ENCODE assay signal across 8 cellular contexts in genomic region chr15:64825431-64826294, GRCh38. TPM values are rescaled to one million over a fixed set of nuclear protein-coding genes. Genes with fewer than 3 reads are reported as not detected.
DNase-seq lines count a peak whose midpoint lies in the region; ATAC-seq and TF ChIP-seq lines count a peak whose summit lies in the region.

Gene PIF1, minus strand, starts transcription at chr15:64825647. Its CDS starts 1,312 bp downstream, at chr15:64824335.

- H3K9me2 ChIP-seq in PC-9 (ENCODE audit: insufficient read depth) = no peaks in the 10 kb centered on the region

- no peaks in the 10 kb centered on the region for H3F3A ChIP-seq in PC-9 (ENCODE audit: insufficient read depth, low read depth)

- peak within 1 kb of the TSS; percentile 56 for H3K27ac ChIP-seq in PC-9
- peak within 1 kb of the TSS; percentile 11 to 72 for H3K27ac ChIP-seq in mucosa of rectum (ENCODE audit: low read depth in 2 of 2, low read length in 2 of 2)

- intact Hi-C loops in PC-9 (cut with micrococcal nuclease; ENCODE audit: unreplicated experiment) = no loop called here

- H4K20me1 ChIP-seq in PC-9 (ENCODE audit: insufficient read depth) = no peaks in the 10 kb centered on the region

- no peak for TF ChIP-seq CTCF in PC-9 (conservative IDR thresholded peaks at IDR 0.05)
- no peak for TF ChIP-seq CTCF in epithelial cell of proximal tubule (conservative IDR thresholded peaks at IDR 0.05; ENCODE audit: low read depth, low read length)

- peak within 1 kb of the TSS; percentile 89 for H2AFZ ChIP-seq in PC-9

- CTCF ChIA-PET in PC-9 (lab: Charles Lee) = interaction anchor here (0.5 to 1.1 kb wide), 2 partner anchors 16 to 77 kb away, joined by 3 to 7 read pairs; no protein-coding TSS in a partner anchor

- H3K9ac ChIP-seq in mucosa of rectum (ENCODE audit: low read depth in 1 of 2, low read length in 2 of 2) = peak within 1 kb of the TSS; percentile 42 to 57

- H3K4me2 ChIP-seq in PC-9 = peak within 1 kb of the TSS; percentile 90

- no peaks in the 10 kb centered on the region for H3K9me3 ChIP-seq in PC-9 (ENCODE audit: insufficient read depth, low read depth)
- no peaks in the 10 kb centered on the region for H3K9me3 ChIP-seq in mucosa of rectum (ENCODE audit: control insufficient read depth in 2 of 2, low read length in 2 of 2)

- H3K4me3 ChIP-seq in PC-9 (peak within 1 kb of the TSS; percentile 95), epithelial cell of proximal tubule (ENCODE audit: low read depth, low read length) (peak within 1 kb of the TSS; percentile 67), mucosa of rectum (ENCODE audit: low read length in 2 of 2) (peak within 1 kb of the TSS; percentile 65 to 82)

- no peaks in the 10 kb centered on the region; the same call in 1 of the 2 replicates for H3K79me2 ChIP-seq in PC-9 (ENCODE audit: low read depth)

- POLR2A ChIA-PET in PC-9 (lab: Charles Lee; ENCODE audit: unreplicated experiment) = interaction anchor here (0.5 to 0.7 kb wide), 6 partner anchors 69 to 511 kb away, joined by 3 to 13 read pairs (median 4); no protein-coding TSS in a partner anchor

- H3K4me1 ChIP-seq in PC-9 (replicated peaks; ENCODE audit: insufficient read depth) = no peaks in the 10 kb centered on the region; the same call in 1 of the 2 replicates
- H3K4me1 ChIP-seq in mucosa of rectum (ENCODE audit: control insufficient read depth in 2 of 2, insufficient read depth in 2 of 2, low read length in 2 of 2) = peaks cover 15 to 18% of the 10 kb centered on the region in 2 donors

- DNase-seq in DMS53 treated with DMSO at 0.1 percent for 48 hours (lab: John Stamatoyannopoulos, UW; ENCODE audit: unreplicated experiment) (peak; percentile 94), KBM-7 (peak; percentile 100), PC-9 (peak; percentile 90 to 91), activated T-cell treated with anti-CD3 and anti-CD28 coated beads for 48 hours (ENCODE audit: low read depth) (peak; percentile 79), epithelial cell of proximal tubule (ENCODE audit: low read depth) (peak; percentile 92)
- peak; percentile 72 to 73 for DNase-seq in stimulated activated CD8-positive, alpha-beta memory T cell treated with anti-CD3 and anti-CD28 coated beads, Interleukin-4, amount 100 ng/mL, for 4 hours (ENCODE audit: low read depth in 2 of 2, low spot score in 1 of 2)

- H3K36me3 ChIP-seq in PC-9 (ENCODE audit: low read depth) (no peaks in the 10 kb centered on the region), mucosa of rectum (ENCODE audit: control insufficient read depth in 2 of 2, insufficient read depth in 2 of 2, low read length in 2 of 2) (no peaks in the 10 kb centered on the region)

- H3K27me3 ChIP-seq in PC-9 (ENCODE audit: insufficient read depth, low read depth) (no peaks in the 10 kb centered on the region), mucosa of rectum (ENCODE audit: control insufficient read depth in 2 of 2, insufficient read depth in 2 of 2, low read length in 2 of 2) (peaks cover 0 to 4% of the 10 kb centered on the region in 2 donors)

- BruUV-seq in PC-9 (replicated peaks; lab: Mats Ljungman, UMichigan) = no TSS peak

- peak; percentile 86 for ATAC-seq in GM21723 (IDR thresholded peaks at IDR 0.05; ENCODE audit: unreplicated experiment)

- in situ Hi-C loops in KBM-7 (cut with MboI; ENCODE audit: low pct_unique_long_range_greater_than_20kb, low sequenced_read_pairs) = no loop called here

RNA-seq across cellular contexts. Expression of gene PIF1, which starts in this region (rescaled TPM):
- total RNA-seq in PC-9 (2021) (54.8 and 67.6 TPM in 2 replicates), epithelial cell of proximal tubule (23.3 and 27.6 TPM in 2 replicates)

Comparison
In these comparisons a context has a peak if more than half of its experiments do, and no peak if none do; other contexts are left out.
1. Peak in every context shown above with its lines: DNase-seq, ATAC-seq, H3K4me3 ChIP-seq and H3K27ac ChIP-seq.